ENCODE assay signal across 8 cellular contexts in genomic region chr7:47088329-47089067, GRCh38.
DNase-seq lines count a peak whose midpoint lies in the region; ATAC-seq and TF ChIP-seq lines count a peak whose summit lies in the region.

No MANE protein-coding gene starts in this region.

- H3K9me3 Mint-ChIP-seq in endothelial cell (ENCODE audit: unreplicated experiment) (no peaks in the 10 kb centered on the region), mesothelial cell of epicardium (peaks cover 25% of the 10 kb centered on the region)

- DNase-seq in NCI-H2196 (lab: John Stamatoyannopoulos, UW; ENCODE audit: unreplicated experiment) (peak; percentile 41), NCI-H2196 treated with DMSO at 0.1 percent for 48 hours (lab: John Stamatoyannopoulos, UW; ENCODE audit: unreplicated experiment) (no peak), HuH-7 (ENCODE audit: low spot score) (peak; percentile 62), SK-N-DZ (ENCODE audit: low spot score) (peak; percentile 57), endothelial cell (ENCODE audit: low spot score) (peak; percentile 60), mesothelial cell of epicardium (ENCODE audit: low spot score in 2 of 2, unreplicated experiment in 2 of 2) (peak; percentile 35 to 63)

- TF ChIP-seq CTCF in endothelial cell (IDR thresholded peaks at IDR 0.05; ENCODE audit: unreplicated experiment) = peak; percentile 93
- peak; percentile 94 for TF ChIP-seq CTCF in mesothelial cell of epicardium (IDR thresholded peaks at IDR 0.05; ENCODE audit: unreplicated experiment)

- ATAC-seq in GM19467 (IDR thresholded peaks at IDR 0.05; ENCODE audit: unreplicated experiment) (peak; percentile 74), HG03571 (IDR thresholded peaks at IDR 0.05; ENCODE audit: unreplicated experiment) (no peak)

- H3K4me1 Mint-ChIP-seq in endothelial cell (ENCODE audit: unreplicated experiment) (no peaks in the 10 kb centered on the region), mesothelial cell of epicardium (peaks cover 38% of the 10 kb centered on the region)

- no peak overlapping the region for H3K27ac Mint-ChIP-seq in endothelial cell (ENCODE audit: unreplicated experiment)
- peak overlapping the region; percentile 61 for H3K27ac Mint-ChIP-seq in mesothelial cell of epicardium

- H3K27me3 Mint-ChIP-seq in endothelial cell (ENCODE audit: unreplicated experiment) (no peaks in the 10 kb centered on the region), mesothelial cell of epicardium (ENCODE audit: low read depth) (no peaks in the 10 kb centered on the region)

- H3K36me3 Mint-ChIP-seq in endothelial cell (ENCODE audit: low read depth, unreplicated experiment) (no peaks in the 10 kb centered on the region), mesothelial cell of epicardium (peaks cover 19% of the 10 kb centered on the region)

- H3K4me3 Mint-ChIP-seq in endothelial cell (ENCODE audit: unreplicated experiment) (no peak overlapping the region), mesothelial cell of epicardium (no peak overlapping the region)
